In the genomic region with DNA sequence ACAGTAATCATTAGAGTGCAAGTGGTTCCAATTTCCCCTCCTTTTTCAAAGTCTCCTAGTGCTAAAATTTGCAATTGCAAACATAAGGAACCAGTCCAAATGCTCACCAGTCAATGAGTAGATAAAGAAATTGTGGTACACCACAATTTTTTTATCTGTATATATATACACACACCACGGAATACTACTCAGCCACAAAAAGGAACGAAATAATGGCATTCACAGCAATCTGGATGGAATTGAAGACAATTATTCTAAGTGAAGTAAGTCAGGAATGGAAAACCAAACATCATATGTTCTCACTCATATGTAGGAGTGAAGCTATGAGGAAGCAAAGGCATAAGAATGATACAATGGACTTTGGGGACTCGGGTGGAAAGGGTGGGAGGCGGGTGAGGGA, we compare ENCODE assay signal across 24 cellular contexts. TPM values are rescaled to one million over a fixed set of nuclear protein-coding genes. Genes with fewer than 3 reads are reported as not detected.
A peak's percentile ranks its signal among the peaks of the same experiment; 100 is the strongest.
DNase-seq lines count a peak whose midpoint lies in the region; ATAC-seq and TF ChIP-seq lines count a peak whose summit lies in the region.
"Had no signal": no experiment of that assay in that cellular context is flagged by ENCODE, and none has a peak within 500 bp of the region (broad histone marks: within the 10 kb centered on the region; RNA-seq: fewer than 3 reads in every experiment).

No MANE protein-coding gene starts in this region.

- H3K4me1 Mint-ChIP-seq in activated CD8-positive, alpha-beta T cell treated with anti-CD3 and anti-CD28 coated beads for 36 hours (ENCODE audit: low read depth): peaks cover 63% of the 10 kb centered on the region
- H3K4me1 Mint-ChIP-seq in activated CD8-positive, alpha-beta T cell treated with anti-CD3 and anti-CD28 coated beads, Interleukin-2, amount 10 ng/mL, durations not matched to agents 7 days and 5 days (ENCODE audit: low read depth): peaks cover 64% of the 10 kb centered on the region
- H3K4me1 Mint-ChIP-seq in activated naive CD4-positive, alpha-beta T cell treated with anti-CD3 and anti-CD28 coated beads, Interleukin-2, amount 50 U/mL, for 24 hours: peaks cover 40% of the 10 kb centered on the region
- H3K4me1 Mint-ChIP-seq in activated naive CD8-positive, alpha-beta T cell treated with anti-CD3 and anti-CD28 coated beads, Interleukin-2, amount 50 U/mL, for 24 hours: peaks cover 71% of the 10 kb centered on the region

- H3K4me3 ChIP-seq in stomach: no peak overlapping the region
- H3K4me3 ChIP-seq: A549; BLaER1 treated with 17β-estradiol and CSF1 and Interleukin-3, amounts not matched to agents 10 nM and 100 nM; PC-9; SJCRH30 had no signal

- no peaks in the 10 kb centered on the region for H3K9me3 ChIP-seq in stomach
- H3K9me3 ChIP-seq: A549 had no signal

- 75 to 83% (median 81%) methylated on average over 4 of the region's 4 CpGs for WGBS in stomach, 5 donors

- ATAC-seq in activated CD8-positive, alpha-beta T cell treated with anti-CD3 and anti-CD28 coated beads for 36 hours: no peak
- ATAC-seq in activated CD8-positive, alpha-beta T cell treated with anti-CD3 and anti-CD28 coated beads, Interleukin-2, amount 10 ng/mL, durations not matched to agents 7 days and 5 days: no peak
- no peak for ATAC-seq in activated naive CD4-positive, alpha-beta T cell treated with anti-CD3 and anti-CD28 coated beads, Interleukin-2, amount 50 U/mL, for 72 hours
- no peak for ATAC-seq in activated naive CD8-positive, alpha-beta T cell treated with anti-CD3 and anti-CD28 coated beads, Interleukin-2, amount 50 U/mL, for 24 hours
- ATAC-seq in GM18517 (IDR thresholded peaks at IDR 0.05; ENCODE audit: unreplicated experiment): no peak
- ATAC-seq: A549, Right ventricle myocardium inferior had no signal

- no peak for TF ChIP-seq POLR2A in stomach (IDR thresholded peaks at IDR 0.05)

- no peak for DNase-seq in activated CD8-positive, alpha-beta T cell treated with anti-CD3 and anti-CD28 coated beads for 36 hours
- no peak for DNase-seq in activated CD8-positive, alpha-beta T cell treated with anti-CD3 and anti-CD28 coated beads, Interleukin-2, amount 10 ng/mL, durations not matched to agents 7 days and 5 days
- DNase-seq in activated naive CD4-positive, alpha-beta T cell treated with anti-CD3 and anti-CD28 coated beads, Interleukin-2, amount 50 U/mL, for 72 hours (ENCODE audit: low spot score in 2 of 2): no peak
- no peak for DNase-seq in activated naive CD8-positive, alpha-beta T cell treated with anti-CD3 and anti-CD28 coated beads, Interleukin-2, amount 50 U/mL, for 24 hours
- DNase-seq in stomach: no peak
- DNase-seq: AML-193; CD4-positive, alpha-beta memory T cell; COR-L47; DMS53; NCI-H1092 treated with DMSO at 0.1 percent for 48 hours; NCI-H1436; NCI-H187; NCI-H2171 treated with DMSO at 0.1 percent for 48 hours; NCI-H524; NCI-H748 treated with DMSO at 0.1 percent for 48 hours; PC-9; SJCRH30 had no signal

- H3K36me3 Mint-ChIP-seq in activated CD8-positive, alpha-beta T cell treated with anti-CD3 and anti-CD28 coated beads for 36 hours (ENCODE audit: low read depth): peaks cover 60% of the 10 kb centered on the region
- peaks cover 76% of the 10 kb centered on the region for H3K36me3 Mint-ChIP-seq in activated CD8-positive, alpha-beta T cell treated with anti-CD3 and anti-CD28 coated beads, Interleukin-2, amount 10 ng/mL, durations not matched to agents 7 days and 5 days (ENCODE audit: low read depth)
- H3K36me3 Mint-ChIP-seq in activated naive CD4-positive, alpha-beta T cell treated with anti-CD3 and anti-CD28 coated beads, Interleukin-2, amount 50 U/mL, for 24 hours: peaks cover 18% of the 10 kb centered on the region
- H3K36me3 Mint-ChIP-seq in activated naive CD4-positive, alpha-beta T cell treated with anti-CD3 and anti-CD28 coated beads, Interleukin-2, amount 50 U/mL, for 72 hours: peaks cover 18 to 54% of the 10 kb centered on the region in 2 donors
- peaks cover 76% of the 10 kb centered on the region for H3K36me3 Mint-ChIP-seq in activated naive CD8-positive, alpha-beta T cell treated with anti-CD3 and anti-CD28 coated beads, Interleukin-2, amount 50 U/mL, for 24 hours (ENCODE audit: low read depth)

- H3K27me3 ChIP-seq in stomach: no peaks in the 10 kb centered on the region
- H3K27me3 ChIP-seq: BLaER1 treated with 17β-estradiol and CSF1 and Interleukin-3, amounts not matched to agents 10 nM and 100 nM; SJCRH30 had no signal

- no peaks in the 10 kb centered on the region for H3K9me3 Mint-ChIP-seq in activated CD8-positive, alpha-beta T cell treated with anti-CD3 and anti-CD28 coated beads for 36 hours
- H3K9me3 Mint-ChIP-seq in activated CD8-positive, alpha-beta T cell treated with anti-CD3 and anti-CD28 coated beads, Interleukin-2, amount 10 ng/mL, durations not matched to agents 7 days and 5 days (ENCODE audit: insufficient read depth): no peaks in the 10 kb centered on the region
- no peaks in the 10 kb centered on the region for H3K9me3 Mint-ChIP-seq in activated naive CD4-positive, alpha-beta T cell treated with anti-CD3 and anti-CD28 coated beads, Interleukin-2, amount 50 U/mL, for 24 hours
- H3K9me3 Mint-ChIP-seq in activated naive CD4-positive, alpha-beta T cell treated with anti-CD3 and anti-CD28 coated beads, Interleukin-2, amount 50 U/mL, for 72 hours: peaks cover 0 to 7% of the 10 kb centered on the region in 2 donors
- H3K9me3 Mint-ChIP-seq in activated naive CD8-positive, alpha-beta T cell treated with anti-CD3 and anti-CD28 coated beads, Interleukin-2, amount 50 U/mL, for 24 hours: no peaks in the 10 kb centered on the region
- H3K9me3 Mint-ChIP-seq: CD4-positive, alpha-beta memory T cell; IgD-negative memory B cell had no signal

- H3K4me1 ChIP-seq in stomach: peaks cover 6 to 92% (median 34%) of the 10 kb centered on the region in 4 donors
- H3K4me1 ChIP-seq: A549, SJCRH30 had no signal

- no peak for TF ChIP-seq CTCF in activated CD8-positive, alpha-beta T cell treated with anti-CD3 and anti-CD28 coated beads for 36 hours (IDR thresholded peaks at IDR 0.05)
- no peak for TF ChIP-seq CTCF in stomach (IDR thresholded peaks at IDR 0.05)

- no peak for TF ChIP-seq EP300 in stomach (IDR thresholded peaks at IDR 0.05)

- H3K27me3 Mint-ChIP-seq in activated CD8-positive, alpha-beta T cell treated with anti-CD3 and anti-CD28 coated beads for 36 hours: no peaks in the 10 kb centered on the region
- H3K27me3 Mint-ChIP-seq in activated CD8-positive, alpha-beta T cell treated with anti-CD3 and anti-CD28 coated beads, Interleukin-2, amount 10 ng/mL, durations not matched to agents 7 days and 5 days (ENCODE audit: low read depth): no peaks in the 10 kb centered on the region
- H3K27me3 Mint-ChIP-seq in activated naive CD4-positive, alpha-beta T cell treated with anti-CD3 and anti-CD28 coated beads, Interleukin-2, amount 50 U/mL, for 24 hours: no peaks in the 10 kb centered on the region
- no peaks in the 10 kb centered on the region for H3K27me3 Mint-ChIP-seq in activated naive CD8-positive, alpha-beta T cell treated with anti-CD3 and anti-CD28 coated beads, Interleukin-2, amount 50 U/mL, for 24 hours
- H3K27me3 Mint-ChIP-seq: CD4-positive, alpha-beta memory T cell; IgD-negative memory B cell had no signal

- H3K27ac ChIP-seq in stomach: peak overlapping the region in 3 of 5 donors; percentile 43 to 77 (median 75)
- H3K27ac ChIP-seq: A549; BLaER1 treated with 17β-estradiol and CSF1 and Interleukin-3, amounts not matched to agents 10 nM and 100 nM; HL-60; PC-9; SJCRH30 had no signal

- peaks cover 0 to 11% (median 0%) of the 10 kb centered on the region in 4 donors for H3K36me3 ChIP-seq in stomach
- H3K36me3 ChIP-seq: SJCRH30 had no signal

- intact Hi-C loops in activated CD8-positive, alpha-beta T cell treated with anti-CD3 and anti-CD28 coated beads for 36 hours (cut with micrococcal nuclease): no loop called here
- intact Hi-C loops in stomach (cut with DNase I; ENCODE audit: low total_unique reads): no loop called here

- peak overlapping the region; percentile 49 for H3K4me3 Mint-ChIP-seq in activated CD8-positive, alpha-beta T cell treated with anti-CD3 and anti-CD28 coated beads for 36 hours
- no peak overlapping the region for H3K4me3 Mint-ChIP-seq in activated CD8-positive, alpha-beta T cell treated with anti-CD3 and anti-CD28 coated beads, Interleukin-2, amount 10 ng/mL, durations not matched to agents 7 days and 5 days
- H3K4me3 Mint-ChIP-seq in activated naive CD4-positive, alpha-beta T cell treated with anti-CD3 and anti-CD28 coated beads, Interleukin-2, amount 50 U/mL, for 24 hours: peak overlapping the region; percentile 11
- H3K4me3 Mint-ChIP-seq in activated naive CD8-positive, alpha-beta T cell treated with anti-CD3 and anti-CD28 coated beads, Interleukin-2, amount 50 U/mL, for 24 hours: peak overlapping the region; percentile 54
- H3K4me3 Mint-ChIP-seq: CD4-positive, alpha-beta memory T cell; IgD-negative memory B cell had no signal

- peak overlapping the region; percentile 77 for H3K27ac Mint-ChIP-seq in activated CD8-positive, alpha-beta T cell treated with anti-CD3 and anti-CD28 coated beads for 36 hours
- no peak overlapping the region for H3K27ac Mint-ChIP-seq in activated CD8-positive, alpha-beta T cell treated with anti-CD3 and anti-CD28 coated beads, Interleukin-2, amount 10 ng/mL, durations not matched to agents 7 days and 5 days
- H3K27ac Mint-ChIP-seq in activated naive CD4-positive, alpha-beta T cell treated with anti-CD3 and anti-CD28 coated beads, Interleukin-2, amount 50 U/mL, for 24 hours: no peak overlapping the region
- H3K27ac Mint-ChIP-seq in activated naive CD4-positive, alpha-beta T cell treated with anti-CD3 and anti-CD28 coated beads, Interleukin-2, amount 50 U/mL, for 72 hours: no peak overlapping the region
- H3K27ac Mint-ChIP-seq in activated naive CD8-positive, alpha-beta T cell treated with anti-CD3 and anti-CD28 coated beads, Interleukin-2, amount 50 U/mL, for 24 hours: peak overlapping the region; percentile 96
- H3K27ac Mint-ChIP-seq: IgD-negative memory B cell had no signal

- CTCF ChIA-PET in activated CD8-positive, alpha-beta T cell treated with anti-CD3 and anti-CD28 coated beads for 36 hours (lab: Charles Lee): no interaction called here
- CTCF ChIA-PET in activated CD8-positive, alpha-beta T cell treated with anti-CD3 and anti-CD28 coated beads, Interleukin-2, amount 10 ng/mL, durations not matched to agents 7 days and 5 days (lab: Charles Lee): interaction anchor here (0.7 to 1.2 kb wide), 2 partner anchors 8 to 10 kb away, joined by 3 to 4 read pairs; no protein-coding TSS in a partner anchor

- POLR2A ChIA-PET in activated CD8-positive, alpha-beta T cell treated with anti-CD3 and anti-CD28 coated beads for 36 hours (lab: Charles Lee): no interaction called here
- POLR2A ChIA-PET in activated CD8-positive, alpha-beta T cell treated with anti-CD3 and anti-CD28 coated beads, Interleukin-2, amount 10 ng/mL, durations not matched to agents 7 days and 5 days (lab: Charles Lee): no interaction called here

RNA-seq across cellular contexts. Expression of a gene that starts 38.9 kb away (rescaled TPM):
- 100 to 1,000 TPM; 183 to 194 TPM for total RNA-seq in activated CD8-positive, alpha-beta T cell treated with anti-CD3 and anti-CD28 coated beads for 36 hours
- total RNA-seq in activated CD8-positive, alpha-beta T cell treated with anti-CD3 and anti-CD28 coated beads, Interleukin-2, amount 10 ng/mL, durations not matched to agents 7 days and 5 days: 10 to 100 TPM; 79.6 to 85.2 TPM
- 100 to 1,000 TPM; 133 to 137 TPM for total RNA-seq in activated naive CD4-positive, alpha-beta T cell treated with anti-CD3 and anti-CD28 coated beads, Interleukin-2, amount 50 U/mL, for 72 hours
- 100 to 1,000 TPM in 2 of 5 donors, 10 to 100 TPM in 3; 22.2 to 115 (median 39.4) TPM for total RNA-seq in stomach
- 100 to 1,000 TPM in 1 of 3 donors, 10 to 100 TPM in 2; 84.9 to 187 (median 90.2) TPM for polyA plus RNA-seq in stomach

RNA-seq across cellular contexts. Expression of a gene that starts 54.0 kb away (rescaled TPM):
- 100 to 1,000 TPM; 122 to 125 TPM for total RNA-seq in activated CD8-positive, alpha-beta T cell treated with anti-CD3 and anti-CD28 coated beads for 36 hours
- total RNA-seq in activated CD8-positive, alpha-beta T cell treated with anti-CD3 and anti-CD28 coated beads, Interleukin-2, amount 10 ng/mL, durations not matched to agents 7 days and 5 days: 100 to 1,000 TPM; 102 to 105 TPM
- 100 to 1,000 TPM in 1 of 2 donors, 10 to 100 TPM in 1; 99.3 to 111 TPM for total RNA-seq in activated naive CD4-positive, alpha-beta T cell treated with anti-CD3 and anti-CD28 coated beads, Interleukin-2, amount 50 U/mL, for 72 hours
- total RNA-seq in stomach: 10 to 100 TPM in 4 of 5 donors, 1 to 10 TPM in 1; 4.3 to 78.4 (median 56.7) TPM
- 100 to 1,000 TPM in 1 of 3 donors, 10 to 100 TPM in 2; 19.0 to 146 (median 59.5) TPM for polyA plus RNA-seq in stomach

Comparison
In these comparisons a context has a peak if more than half of its experiments do, and no peak if none do; other contexts are left out.
1. H3K27ac Mint-ChIP-seq: peak in activated CD8-positive, alpha-beta T cell treated with anti-CD3 and anti-CD28 coated beads for 36 hours (single experiment) and activated naive CD8-positive, alpha-beta T cell treated with anti-CD3 and anti-CD28 coated beads, Interleukin-2, amount 50 U/mL, for 24 hours (single experiment); none in activated CD8-positive, alpha-beta T cell treated with anti-CD3 and anti-CD28 coated beads, Interleukin-2, amount 10 ng/mL, durations not matched to agents 7 days and 5 days (single experiment), activated naive CD4-positive, alpha-beta T cell treated with anti-CD3 and anti-CD28 coated beads, Interleukin-2, amount 50 U/mL, for 24 hours (single experiment) and activated naive CD4-positive, alpha-beta T cell treated with anti-CD3 and anti-CD28 coated beads, Interleukin-2, amount 50 U/mL, for 72 hours (0 of 2).